ENCODE assay signal across 8 cellular contexts in genomic region chr1:158177705-158178450, GRCh38. TPM values are rescaled to one million over a fixed set of nuclear protein-coding genes. Genes with fewer than 3 reads are reported as not detected.
DNase-seq lines count a peak whose midpoint lies in the region; ATAC-seq and TF ChIP-seq lines count a peak whose summit lies in the region.

No MANE protein-coding gene starts in this region.

- DNase-seq in NCI-H748 (lab: John Stamatoyannopoulos, UW; ENCODE audit: unreplicated experiment) (peak; percentile 11), NCI-H748 treated with DMSO at 0.1 percent for 48 hours (lab: John Stamatoyannopoulos, UW) (no peak), NOMO-1 (lab: John Stamatoyannopoulos, UW; ENCODE audit: unreplicated experiment in 2 of 2) (peak; percentile 31 to 58), astrocyte of the spinal cord (ENCODE audit: low read depth, low spot score) (peak; percentile 46), hypothalamus (lab: John Stamatoyannopoulos, UW) (peak in 48 of 51 donors; percentile 8 to 84 (median 64)), psoas muscle (peak; percentile 94 to 96)

- H3K9me3 ChIP-seq in psoas muscle = no peaks in the 10 kb centered on the region

- WGBS in psoas muscle, 3 donors = 5 to 9% (median 7%) methylated on average over 29 to 34 of the region's 34 CpGs

- peaks cover 0 to 14% (median 0%) of the 10 kb centered on the region in 3 donors for H3K27me3 ChIP-seq in psoas muscle (ENCODE audit: insufficient read depth in 3 of 3, low read length in 2 of 3)

- in situ Hi-C loops in astrocyte of the spinal cord (cut with HindIII; ENCODE audit: low sequenced_read_pairs) = no loop called here

- peak overlapping the region; percentile 56 for H3K27ac ChIP-seq in psoas muscle

- peak; percentile 97 to 99 (median 97) for ATAC-seq in psoas muscle
- ATAC-seq in HG03439 (IDR thresholded peaks at IDR 0.05; ENCODE audit: unreplicated experiment) = no peak
- no peak for ATAC-seq in HG03097 (IDR thresholded peaks at IDR 0.05; ENCODE audit: low FRiP score, unreplicated experiment)

- H3K4me3 ChIP-seq in astrocyte of the spinal cord (ENCODE audit: low read depth, low read length) (peak overlapping the region; percentile 43), psoas muscle (peak overlapping the region; percentile 53)

- no peaks in the 10 kb centered on the region for H3K36me3 ChIP-seq in psoas muscle (ENCODE audit: insufficient read depth in 1 of 2, low read depth in 1 of 2)

- TF ChIP-seq CTCF in astrocyte of the spinal cord (IDR thresholded peaks at IDR 0.05; ENCODE audit: low read depth, low read length) (no peak), psoas muscle (IDR thresholded peaks at IDR 0.05) (no peak)

- peaks cover 14% of the 10 kb centered on the region for H3K4me1 ChIP-seq in psoas muscle

- intact Hi-C loops in psoas muscle (cut with DNase I) = no loop called here

RNA-seq across cellular contexts. Expression of gene CD1D, which starts 2.8 kb away (rescaled TPM):
- 1 to 10 TPM in 2 of 4 donors, under 1 TPM in 2; 0.59 to 1.6 (median 1.1) TPM for total RNA-seq in psoas muscle
- 1 to 10 TPM in 2 of 3 donors, under 1 TPM in 1; 0.90 to 7.8 (median 1.2) TPM for polyA plus RNA-seq in psoas muscle

Comparison
In these comparisons a context has a peak if more than half of its experiments do, and no peak if none do; other contexts are left out.
1. ATAC-seq: peak in psoas muscle (4 of 4); none in HG03439 (single experiment) and HG03097 (single experiment).